In the genomic region with DNA sequence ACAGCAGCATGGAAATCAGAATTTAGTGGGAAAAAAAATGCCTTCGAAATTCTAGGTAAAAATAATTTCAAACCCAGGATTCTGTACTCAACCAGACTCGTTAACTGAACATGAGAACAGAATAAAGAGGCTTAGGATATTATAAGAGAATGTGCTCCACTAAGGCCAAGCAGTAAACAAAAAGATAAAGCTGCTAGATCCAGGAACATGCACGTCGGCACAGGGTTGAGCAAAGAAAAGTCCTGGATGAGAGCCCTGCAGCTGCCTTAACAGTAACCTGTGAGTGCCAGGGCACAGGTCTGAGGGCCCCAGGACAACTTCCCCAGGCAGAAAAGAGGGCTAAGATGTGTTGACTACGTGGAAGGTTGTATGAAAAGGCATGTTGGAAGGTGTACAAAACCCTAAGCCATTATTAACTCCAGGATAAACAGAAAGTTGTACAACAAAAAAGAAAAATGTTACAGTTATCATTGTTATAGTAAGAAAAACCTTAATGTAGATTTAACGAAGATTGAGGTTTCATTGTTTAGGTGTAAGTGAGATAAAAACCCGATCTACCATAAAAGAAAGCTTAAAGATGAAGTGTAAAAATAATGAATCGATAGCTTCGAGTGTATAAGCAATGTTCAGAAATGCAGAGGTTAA, we compare ENCODE assay signal across 23 cellular contexts. TPM values are rescaled to one million over a fixed set of nuclear protein-coding genes. Genes with fewer than 3 reads are reported as not detected.
"Had no signal": no experiment of that assay in that cellular context is flagged by ENCODE, and none has a peak within 500 bp of the region (broad histone marks: within the 10 kb centered on the region; RNA-seq: fewer than 3 reads in every experiment).

No MANE protein-coding gene starts in this region.

- H3K4me1 ChIP-seq: esophagus squamous epithelium, psoas muscle, spleen, tibial nerve had no signal

- H3K27me3 ChIP-seq: ovary had no signal

- H3K36me3 ChIP-seq: esophagus squamous epithelium, ovary, spleen, tibial nerve had no signal

- H3K4me3 ChIP-seq: esophagus squamous epithelium, ovary, psoas muscle, spleen, tibial nerve had no signal

- DNase-seq: activated CD4-positive, alpha-beta T cell treated with anti-CD3 and anti-CD28 coated beads, Interleukin-2, amount 10 ng/mL, durations not matched to agents 7 days and 5 days; activated CD4-positive, CD25-positive, alpha-beta regulatory T cell treated with anti-CD3 and anti-CD28 coated beads, Interleukin-2, amount 50 U/mL, for 72 hours; activated CD8-positive, alpha-beta T cell treated with anti-CD3 and anti-CD28 coated beads for 36 hours; activated naive CD4-positive, alpha-beta T cell; activated T-cell treated with anti-CD3 and anti-CD28 coated beads for 4 hours; activated T-cell treated with anti-CD3 and anti-CD28 coated beads, Interleukin-2, amount 50 U/mL, for 72 hours; dermis blood vessel endothelial cell; effector CD8-positive, alpha-beta T cell; esophagus squamous epithelium; foreskin melanocyte; left ventricle myocardium superior; naive thymus-derived CD4-positive, alpha-beta T cell; psoas muscle; right cardiac atrium; spleen; stimulated activated naive CD4-positive, alpha-beta T cell; T-helper 17 cell; T1000 had no signal

- H3K9me3 ChIP-seq: ovary, psoas muscle had no signal

- H3K27ac ChIP-seq: epithelial cell of prostate, ovary, psoas muscle, spleen, tibial nerve had no signal

RNA-seq across cellular contexts. Expression of a gene that starts 42.3 kb away (rescaled TPM):
- total RNA-seq: activated CD4-positive, alpha-beta T cell treated with anti-CD3 and anti-CD28 coated beads, Interleukin-2, amount 10 ng/mL, durations not matched to agents 7 days and 5 days; activated CD8-positive, alpha-beta T cell treated with anti-CD3 and anti-CD28 coated beads for 36 hours; activated naive CD4-positive, alpha-beta T cell treated with anti-CD3 and anti-CD28 coated beads, Interleukin-2, amount 50 U/mL, for 72 hours; dermis blood vessel endothelial cell; left ventricle myocardium superior; lung microvascular endothelial cell; psoas muscle; right cardiac atrium; tibial nerve had no signal
